Comparison of ENCODE assay signal across 1 cellular context in the genomic region with DNA sequence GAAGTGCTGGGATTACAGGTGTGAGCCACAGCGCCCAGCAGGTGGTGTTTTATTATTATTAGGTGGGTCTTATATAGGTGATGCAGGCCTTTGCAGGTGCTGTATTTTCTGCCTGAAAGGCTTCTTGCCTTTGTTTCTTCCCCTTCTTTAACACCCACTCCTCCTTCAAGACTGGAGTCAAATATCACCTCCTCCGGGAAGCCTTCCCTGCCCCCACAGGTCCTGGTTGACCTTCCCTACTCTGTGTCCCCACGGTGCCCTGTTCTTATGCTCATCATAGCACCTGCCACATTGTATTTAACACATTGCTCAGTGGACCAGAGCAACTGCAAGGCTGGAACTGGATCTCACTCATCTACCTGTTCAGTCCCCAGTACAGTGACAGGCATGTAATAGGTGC.
TF ChIP-seq lines count a peak whose summit lies in the region.

No MANE protein-coding gene starts in this region.

TF ChIP-seq in H1, 55 proteins besides CTCF, POLR2A, EP300 and RAD21:
- TF ChIP-seq SIN3A (conservative IDR thresholded peaks at IDR 0.05 in 1 of 2, IDR thresholded peaks at IDR 0.05 in 1 of 2; ENCODE audit: low read depth in 1 of 2, low read length in 2 of 2) (no peak), POLR2AphosphoS5 (IDR thresholded peaks at IDR 0.05; ENCODE audit: low read depth, low read length) (no peak), JUND (IDR thresholded peaks at IDR 0.05; ENCODE audit: low read length) (no peak), EGR1 (IDR thresholded peaks at IDR 0.05; ENCODE audit: borderline replicate concordance, low read depth, low read length) (no peak), BRCA1 (IDR thresholded peaks at IDR 0.05; ENCODE audit: low read depth, low read length) (no peak), SP4 (IDR thresholded peaks at IDR 0.05; ENCODE audit: low read length) (no peak), JUN (IDR thresholded peaks at IDR 0.05; ENCODE audit: low read depth, low read length) (no peak), HDAC6 (IDR thresholded peaks at IDR 0.05; ENCODE audit: low read depth, low read length) (no peak)
- TF ChIP-seq, protein P1, sequence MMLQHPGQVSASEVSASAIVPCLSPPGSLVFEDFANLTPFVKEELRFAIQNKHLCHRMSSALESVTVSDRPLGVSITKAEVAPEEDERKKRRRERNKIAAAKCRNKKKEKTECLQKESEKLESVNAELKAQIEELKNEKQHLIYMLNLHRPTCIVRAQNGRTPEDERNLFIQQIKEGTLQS (IDR thresholded peaks at IDR 0.05; ENCODE audit: insufficient read depth, low read depth, low read length) = no peak
